ENCODE assay signal across 1 cellular context in genomic region chr2:38095655-38095995, GRCh38.
TF ChIP-seq lines count a peak whose summit lies in the region.

No MANE protein-coding gene starts in this region.

TF ChIP-seq in H1, 55 proteins besides CTCF, POLR2A, EP300 and RAD21 (continued from another document):
- TF ChIP-seq KDM4A (IDR thresholded peaks at IDR 0.05; ENCODE audit: low read depth, low read length, severe bottlenecking), result no peak
- TF ChIP-seq, protein P1, sequence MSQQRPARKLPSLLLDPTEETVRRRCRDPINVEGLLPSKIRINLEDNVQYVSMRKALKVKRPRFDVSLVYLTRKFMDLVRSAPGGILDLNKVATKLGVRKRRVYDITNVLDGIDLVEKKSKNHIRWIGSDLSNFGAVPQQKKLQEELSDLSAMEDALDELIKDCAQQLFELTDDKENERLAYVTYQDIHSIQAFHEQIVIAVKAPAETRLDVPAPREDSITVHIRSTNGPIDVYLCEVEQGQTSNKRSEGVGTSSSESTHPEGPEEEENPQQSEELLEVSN (IDR thresholded peaks at IDR 0.05), result no peak
